In genomic region chr3:48715179-48715800, GRCh38 we compare ENCODE assay signal across 8 cellular contexts. TPM values are rescaled to one million over a fixed set of nuclear protein-coding genes. Genes with fewer than 3 reads are reported as not detected.
DNase-seq lines count a peak whose midpoint lies in the region; ATAC-seq, FAIRE-seq and TF ChIP-seq lines count a peak whose summit lies in the region.

No MANE protein-coding gene starts in this region.

- TF ChIP-seq RAD21 in GM12878 (IDR thresholded peaks at IDR 0.05; ENCODE audit: insufficient read depth, low read depth, low read length): no peak

- H3K27me3 ChIP-seq in AG04450 (ENCODE audit: control insufficient read depth, insufficient read depth, low read length): no peaks in the 10 kb centered on the region
- no peaks in the 10 kb centered on the region for H3K27me3 ChIP-seq in GM12878 (replicated peaks in 1 of 2; ENCODE audit: control insufficient read depth in 2 of 2, insufficient read depth in 2 of 2, low read length in 1 of 2)

- no peak overlapping the region for H3K27ac ChIP-seq in AG04450 (ENCODE audit: low read depth, low read length)
- no peak overlapping the region for H3K27ac ChIP-seq in GM12878 (ENCODE audit: control insufficient read depth, insufficient read depth)

- no peak overlapping the region for H2AFZ ChIP-seq in GM12878 (ENCODE audit: control insufficient read depth, low read depth, low read length)

- RAD21 ChIA-PET in GM12878 (lab: Charles Lee; ENCODE audit: unreplicated experiment): interaction anchor here (0.5 kb wide), 1 partner anchor 97 kb away, joined by 4 read pairs; no protein-coding TSS in a partner anchor

- H3K4me3 ChIP-seq in AG04450 (ENCODE audit: low read depth, low read length): peak overlapping the region; percentile 99
- H3K4me3 ChIP-seq in GM12878: peak overlapping the region; percentile 90

- peaks cover 61% of the 10 kb centered on the region for H3K79me2 ChIP-seq in GM12878 (ENCODE audit: control insufficient read depth, insufficient read depth, low read length)

- in situ Hi-C loops in GM12878 (cut with MboI): no loop called here

- no peak for TF ChIP-seq POLR2A in GM12878 (IDR thresholded peaks at IDR 0.05; ENCODE audit: low read depth, low read length)

- H3K4me1 ChIP-seq in GM12878 (ENCODE audit: control insufficient read depth, insufficient read depth, low read length): peaks cover 10% of the 10 kb centered on the region

- H3K9me3 ChIP-seq in AG04450 (ENCODE audit: control insufficient read depth, insufficient read depth, low read length) (no peaks in the 10 kb centered on the region), GM12878 (replicated peaks; ENCODE audit: control insufficient read depth, insufficient read depth, low read length) (no peaks in the 10 kb centered on the region)

- CTCF ChIA-PET in AG04450 (lab: Charles Lee) (interaction anchor here (0.7 to 1.1 kb wide), 2 partner anchors 22 to 29 kb away, joined by 3 to 5 read pairs; no protein-coding TSS in a partner anchor), GM12878 (lab: Yijun Ruan, JAX) (interaction anchor here (0.6 to 3.3 kb wide), 10 partner anchors 8 to 306 kb away, joined by 3 to 14 read pairs (median 4); partner anchors contain the start of genes ARIH2, NDUFAF3 and SLC25A20), HEK293T (lab: Yijun Ruan, JAX) (interaction anchor here (1.4 kb wide), 1 partner anchor 29 kb away, joined by 3 read pairs; the partner anchor contains the start of gene NCKIPSD)

- peaks cover 4% of the 10 kb centered on the region; the same call in 1 of the 2 replicates for H4K20me1 ChIP-seq in GM12878 (ENCODE audit: control insufficient read depth, insufficient read depth)

- intact Hi-C loops in GM12878 (cut with micrococcal nuclease; ENCODE audit: unreplicated experiment): no loop called here

- no TSS peak for BruUV-seq in GM12878 (replicated peaks; lab: Mats Ljungman, UMichigan)

- DNase-seq in AG04450 (ENCODE audit: low read depth, low spot score) (no peak), HT1080 (ENCODE audit: low read depth) (peak; percentile 9), GM12878 (ENCODE audit: low read depth, low spot score) (no peak), lung microvascular endothelial cell (ENCODE audit: low read depth in 2 of 2) (peak; percentile 47 to 61), HEK293T (ENCODE audit: extremely low spot score) (no peak), NCI-H2196 (lab: John Stamatoyannopoulos, UW; ENCODE audit: unreplicated experiment) (no peak)

- no peak for ATAC-seq in GM12878
- ATAC-seq in HG03521 (IDR thresholded peaks at IDR 0.05; ENCODE audit: unreplicated experiment): no peak
- ATAC-seq in HG02870 (IDR thresholded peaks at IDR 0.05; ENCODE audit: unreplicated experiment): no peak

- TF ChIP-seq CTCF in AG04450 (IDR thresholded peaks at IDR 0.05; ENCODE audit: low read depth, low read length) (no peak), GM12878 (IDR thresholded peaks at IDR 0.05 in 2 of 3, conservative IDR thresholded peaks at IDR 0.05 in 1 of 3; ENCODE audit: control insufficient read depth in 2 of 3, extremely low read depth in 1 of 3, insufficient read depth in 1 of 3, low read depth in 3 of 3, low read length in 3 of 3) (no peak)

- FAIRE-seq in GM12878 (lab: Jason Lieb, UNC): no peak

- H3K36me3 ChIP-seq in GM12878 (ENCODE audit: control insufficient read depth in 2 of 2, insufficient read depth in 2 of 2, low read length in 1 of 2): peaks cover 0 to 16% of the 10 kb centered on the region in 2 experiments; a peak in 2 of 4 replicates

- SMC1A ChIA-PET in GM12878 (lab: Charles Lee; ENCODE audit: uncharacterized antibody, unreplicated experiment): interaction anchor here (0.6 to 1.5 kb wide), 4 partner anchors 11 to 137 kb away, joined by 4 to 8 read pairs (median 4); no protein-coding TSS in a partner anchor

- no peak for TF ChIP-seq EP300 in GM12878 (IDR thresholded peaks at IDR 0.05; ENCODE audit: borderline replicate concordance in 1 of 2, control insufficient read depth in 1 of 2, low read depth in 2 of 2, low read length in 2 of 2)

- H3K4me2 ChIP-seq in GM12878 (ENCODE audit: control insufficient read depth, insufficient read depth): peak overlapping the region; percentile 92

- POLR2A ChIA-PET in AG04450 (lab: Yijun Ruan, JAX) (interaction anchor here (0.7 kb wide), 1 partner anchor 9 kb away, joined by 5 read pairs; no protein-coding TSS in a partner anchor), GM12878 (lab: Charles Lee) (interaction anchor here (0.5 to 1.5 kb wide), 7 partner anchors 68 to 1102 kb away, joined by 3 to 7 read pairs (median 3); partner anchors contain the start of genes ARIH2, PFKFB4 and SLC25A20), HEK293T (lab: Yijun Ruan, JAX) (interaction anchor here (0.6 to 3.0 kb wide), 4 partner anchors 9 to 52 kb away, joined by 3 to 19 read pairs (median 8); partner anchors contain the start of genes CELSR3 and NCKIPSD)

- H3K9ac ChIP-seq in GM12878 (ENCODE audit: control insufficient read depth, insufficient read depth, low read length): peak overlapping the region; percentile 52; the same call in 1 of the 2 replicates

RNA-seq across cellular contexts. Expression of gene IP6K2, which starts 1.7 kb away (rescaled TPM):
- polyA plus RNA-seq in AG04450 (2011; rRNA removed) (110 and 115 TPM in 2 replicates), GM12878 (2011; rRNA removed) (77.9 and 95.9 TPM in 2 replicates), GM12878 (2014; fragmentation: Illumina TruSeq; extraction: Trizol) (69.3 and 70.7 TPM in 2 replicates), GM12878 (2014; fragmentation: Nextera tagmentation; extraction: Ambion mirVana) (10 to 100 TPM; 25.8 to 37.6 TPM), GM12878 (2014; rRNA removed) (77.5 and 82.0 TPM in 2 replicates), GM12878 (2016; fragmentation: Nextera tagmentation; extraction: Ambion mirVana) (10 to 100 TPM; 78.6 to 81.7 TPM)
- 81.0 and 85.0 TPM in 2 replicates for polyA minus RNA-seq in AG04450 (2011; rRNA and poly(A)+ RNA removed)
- total RNA-seq in HT1080 (2014; rRNA removed; shearing (Covaris generic)): 45.8 and 65.7 TPM in 2 replicates
- 45.5 and 55.4 TPM in 2 replicates for polyA plus RNA-seq in HT1080 (2015; cell fraction: cytosol; rRNA removed)
- 170 and 209 TPM in 2 replicates for polyA plus RNA-seq in HT1080 (2015; cell fraction: nucleus; rRNA removed)
- total RNA-seq in GM12878 (2013; cell fraction: nucleolus; rRNA removed): 117 and 120 TPM in 2 replicates
- total RNA-seq in GM12878 (2014; rRNA removed) (61.7 and 70.2 TPM in 2 replicates), GM12878 (2014; rRNA removed; fragmentation: Illumina TruSeq; extraction: Trizol) (67.0 and 68.7 TPM in 2 replicates), GM12878 (2021) (57.4 and 59.7 TPM in 2 replicates), lung microvascular endothelial cell (29.0 and 39.3 TPM in 2 replicates)
- 44.3 TPM for polyA plus RNA-seq in GM12878 (2011; ENCODE audit: low read depth)
- 112 and 129 TPM in 2 replicates for polyA plus RNA-seq in GM12878 (2011; cell fraction: cytosol; rRNA removed)
- polyA plus RNA-seq in GM12878 (2011; cell fraction: nucleus; rRNA removed): 329 and 359 TPM in 2 replicates
- polyA plus RNA-seq in GM12878 (2012): 55.5 and 58.2 TPM in 2 replicates
- 85.9 and 101 TPM in 2 replicates for polyA minus RNA-seq in GM12878 (2011; rRNA and poly(A)+ RNA removed)
- polyA minus RNA-seq in GM12878 (2011; cell fraction: cytosol; rRNA and poly(A)+ RNA removed): 28.5 and 32.1 TPM in 2 replicates
- polyA minus RNA-seq in GM12878 (2011; cell fraction: nucleus; rRNA and poly(A)+ RNA removed): 35.2 and 62.1 TPM in 2 replicates

RNA-seq across cellular contexts. Expression of gene NCKIPSD, which starts 29.6 kb away (rescaled TPM):
- polyA plus RNA-seq in AG04450 (2011; rRNA removed): 25.4 and 36.3 TPM in 2 replicates
- 41.5 and 70.4 TPM in 2 replicates for polyA minus RNA-seq in AG04450 (2011; rRNA and poly(A)+ RNA removed)
- 34.2 and 39.2 TPM in 2 replicates for total RNA-seq in HT1080 (2014; rRNA removed; shearing (Covaris generic))
- polyA plus RNA-seq in HT1080 (2015; cell fraction: cytosol; rRNA removed): 23.2 and 23.4 TPM in 2 replicates
- 30.8 and 47.2 TPM in 2 replicates for polyA plus RNA-seq in HT1080 (2015; cell fraction: nucleus; rRNA removed)
- total RNA-seq in GM12878 (2013; cell fraction: nucleolus; rRNA removed): 65.5 and 82.3 TPM in 2 replicates
- total RNA-seq in GM12878 (2014; rRNA removed): 16.3 and 20.8 TPM in 2 replicates
- 7.5 and 7.7 TPM in 2 replicates for total RNA-seq in GM12878 (2014; rRNA removed; fragmentation: Illumina TruSeq; extraction: Trizol)
- 18.9 and 20.1 TPM in 2 replicates for total RNA-seq in GM12878 (2021)
- polyA plus RNA-seq in GM12878 (2011; ENCODE audit: low read depth): 13.0 TPM
- polyA plus RNA-seq in GM12878 (2011; rRNA removed): 16.2 and 31.6 TPM in 2 replicates
- polyA plus RNA-seq in GM12878 (2011; cell fraction: cytosol; rRNA removed): 52.6 and 60.3 TPM in 2 replicates
- 89.0 and 106 TPM in 2 replicates for polyA plus RNA-seq in GM12878 (2011; cell fraction: nucleus; rRNA removed)
- 25.0 and 32.9 TPM in 2 replicates for polyA plus RNA-seq in GM12878 (2012)
- 5.3 and 11.7 TPM in 2 replicates for polyA plus RNA-seq in GM12878 (2014; fragmentation: Illumina TruSeq; extraction: Trizol)
- 1 to 10 TPM in 1 of 2 experiments, under 1 TPM in 1; 0.93 to 2.9 TPM for polyA plus RNA-seq in GM12878 (2014; fragmentation: Nextera tagmentation; extraction: Ambion mirVana)
- polyA plus RNA-seq in GM12878 (2014; rRNA removed): 16.8 and 17.7 TPM in 2 replicates
- polyA plus RNA-seq in GM12878 (2016; fragmentation: Nextera tagmentation; extraction: Ambion mirVana): 10 to 100 TPM; 14.9 to 15.5 TPM
- 55.8 and 74.9 TPM in 2 replicates for polyA minus RNA-seq in GM12878 (2011; rRNA and poly(A)+ RNA removed)
- polyA minus RNA-seq in GM12878 (2011; cell fraction: cytosol; rRNA and poly(A)+ RNA removed): 18.8 and 26.7 TPM in 2 replicates
- 39.7 and 45.0 TPM in 2 replicates for polyA minus RNA-seq in GM12878 (2011; cell fraction: nucleus; rRNA and poly(A)+ RNA removed)
- total RNA-seq in lung microvascular endothelial cell: 4.2 and 5.2 TPM in 2 replicates

RNA-seq across cellular contexts. Expression of gene CELSR3, which starts 52.6 kb away (rescaled TPM):
- 0.55 and 0.73 TPM in 2 replicates for polyA plus RNA-seq in AG04450 (2011; rRNA removed)
- polyA minus RNA-seq in AG04450 (2011; rRNA and poly(A)+ RNA removed): 1.8 and 2.3 TPM in 2 replicates
- 3.5 and 3.8 TPM in 2 replicates for total RNA-seq in HT1080 (2014; rRNA removed; shearing (Covaris generic))
- polyA plus RNA-seq in HT1080 (2015; cell fraction: cytosol; rRNA removed): 2.6 and 2.9 TPM in 2 replicates
- polyA plus RNA-seq in HT1080 (2015; cell fraction: nucleus; rRNA removed): 19.1 and 23.8 TPM in 2 replicates
- 5.4 and 7.9 TPM in 2 replicates for total RNA-seq in GM12878 (2013; cell fraction: nucleolus; rRNA removed)
- 0.82 and 0.96 TPM in 2 replicates for total RNA-seq in GM12878 (2014; rRNA removed)
- total RNA-seq in GM12878 (2014; rRNA removed; fragmentation: Illumina TruSeq; extraction: Trizol): 0.37 and 0.58 TPM in 2 replicates
- 1.6 TPM in 2 replicates for total RNA-seq in GM12878 (2021)
- polyA plus RNA-seq in GM12878 (2011; ENCODE audit: low read depth): 0.31 TPM
- polyA plus RNA-seq in GM12878 (2011; rRNA removed): 0.65 and 1.1 TPM in 2 replicates
- polyA plus RNA-seq in GM12878 (2011; cell fraction: cytosol; rRNA removed): 1.9 and 2.3 TPM in 2 replicates
- 12.5 and 14.4 TPM in 2 replicates for polyA plus RNA-seq in GM12878 (2011; cell fraction: nucleus; rRNA removed)
- polyA plus RNA-seq in GM12878 (2012): 0.61 and 0.76 TPM in 2 replicates
- 0.48 and 0.56 TPM in 2 replicates for polyA plus RNA-seq in GM12878 (2014; fragmentation: Illumina TruSeq; extraction: Trizol)
- polyA plus RNA-seq in GM12878 (2014; fragmentation: Nextera tagmentation; extraction: Ambion mirVana): under 1 TPM; 0.08 to 0.18 TPM
- 1.2 and 1.6 TPM in 2 replicates for polyA plus RNA-seq in GM12878 (2014; rRNA removed)
- under 1 TPM; 0.34 to 0.35 TPM for polyA plus RNA-seq in GM12878 (2016; fragmentation: Nextera tagmentation; extraction: Ambion mirVana)
- 3.7 and 4.9 TPM in 2 replicates for polyA minus RNA-seq in GM12878 (2011; rRNA and poly(A)+ RNA removed)
- polyA minus RNA-seq in GM12878 (2011; cell fraction: cytosol; rRNA and poly(A)+ RNA removed): 2.1 and 2.3 TPM in 2 replicates
- 5.9 and 8.3 TPM in 2 replicates for polyA minus RNA-seq in GM12878 (2011; cell fraction: nucleus; rRNA and poly(A)+ RNA removed)
- total RNA-seq in lung microvascular endothelial cell: 0.20 and 0.22 TPM in 2 replicates

Comparison
In these comparisons a context has a peak if more than half of its experiments do, and no peak if none do; other contexts are left out.
1. DNase-seq: peak in HT1080 (single experiment) and lung microvascular endothelial cell (2 of 2); none in AG04450 (single experiment), GM12878 (single experiment), HEK293T (single experiment) and NCI-H2196 (single experiment).